In genomic region chr17:80890551-80890930, GRCh38 we compare ENCODE assay signal across 10 cellular contexts.
A peak's percentile ranks its signal among the peaks of the same experiment; 100 is the strongest.
DNase-seq lines count a peak whose midpoint lies in the region; ATAC-seq and TF ChIP-seq lines count a peak whose summit lies in the region.
"Had no signal": no experiment of that assay in that cellular context is flagged by ENCODE, and none has a peak within 500 bp of the region (broad histone marks: within the 10 kb centered on the region; RNA-seq: fewer than 3 reads in every experiment).

No MANE protein-coding gene starts in this region.

- no peak overlapping the region for H2BK120ac ChIP-seq in trophoblast cell (ENCODE audit: insufficient read depth, low read length, poor library complexity)

- H3K36me3 Mint-ChIP-seq in activated T-cell treated with anti-CD3 and anti-CD28 coated beads, Interleukin-2, amount 50 U/mL, for 72 hours (ENCODE audit: insufficient read depth in 2 of 2) = peaks cover 21 to 24% of the 10 kb centered on the region in 2 donors
- peaks cover 38% of the 10 kb centered on the region for H3K36me3 Mint-ChIP-seq in T-cell

- H3K9ac ChIP-seq in stomach smooth muscle (ENCODE audit: low read length in 2 of 2) (peak overlapping the region in 1 of 2 donors; percentile 50), trophoblast cell (ENCODE audit: low read length) (no peak overlapping the region)

- H3K4me2 ChIP-seq in trophoblast cell (ENCODE audit: low read length) = no peak overlapping the region

- H4K8ac ChIP-seq in trophoblast cell (ENCODE audit: low read depth, low read length) = no peak overlapping the region

- no peaks in the 10 kb centered on the region for H3K79me1 ChIP-seq in trophoblast cell (ENCODE audit: low read length)

- peak overlapping the region; percentile 75 for H3K27ac Mint-ChIP-seq in activated T-cell treated with anti-CD3 and anti-CD28 coated beads, Interleukin-2, amount 50 U/mL, for 72 hours
- peak overlapping the region; percentile 93 to 94 for H3K27ac Mint-ChIP-seq in T-cell

- H2AFZ ChIP-seq in trophoblast cell (ENCODE audit: insufficient read depth, low read length, poor library complexity) = no peak overlapping the region

- peak; percentile 7 for TF ChIP-seq CTCF in epithelial cell of proximal tubule (conservative IDR thresholded peaks at IDR 0.05; ENCODE audit: low read depth, low read length)

- peaks cover 72% of the 10 kb centered on the region for H3K4me1 Mint-ChIP-seq in activated T-cell treated with anti-CD3 and anti-CD28 coated beads, Interleukin-2, amount 50 U/mL, for 72 hours (ENCODE audit: low read depth)
- H3K4me1 Mint-ChIP-seq in T-cell = peaks cover 34 to 71% (median 50%) of the 10 kb centered on the region in 3 donors
- H3K4me1 Mint-ChIP-seq: WTC11 had no signal

- WGBS in trophoblast cell (ENCODE audit: extremely low coverage, insufficient coverage, insufficient read length) = no CpG with 5 or more reads among the region's 17 CpGs

- no peak for DNase-seq in activated T-cell treated with anti-CD3 and anti-CD28 coated beads, Interleukin-2, amount 50 U/mL, for 72 hours
- no peak for DNase-seq in activated T-cell treated with anti-CD3 and anti-CD28 coated beads for 4 hours
- no peak for DNase-seq in T-cell
- DNase-seq in epithelial cell of proximal tubule (ENCODE audit: low read depth) = no peak
- DNase-seq in trophoblast cell = no peak
- no peak for DNase-seq in kidney glomerular epithelial cell (lab: John Stamatoyannopoulos, UW)
- no peak for DNase-seq in NCI-H1417 (lab: John Stamatoyannopoulos, UW)
- DNase-seq: NCI-H1417 treated with DMSO at 0.1 percent for 48 hours had no signal

- H3K9me3 Mint-ChIP-seq in activated T-cell treated with anti-CD3 and anti-CD28 coated beads, Interleukin-2, amount 50 U/mL, for 72 hours = no peaks in the 10 kb centered on the region
- no peaks in the 10 kb centered on the region for H3K9me3 Mint-ChIP-seq in T-cell
- H3K9me3 Mint-ChIP-seq: WTC11 had no signal

- H4K91ac ChIP-seq in trophoblast cell (ENCODE audit: low read depth, low read length) = no peak overlapping the region

- H3K14ac ChIP-seq in trophoblast cell (ENCODE audit: low read length) = no peak overlapping the region

- H3K9me3 ChIP-seq in stomach smooth muscle (ENCODE audit: control insufficient read depth in 2 of 2, low read length in 2 of 2) (no peaks in the 10 kb centered on the region), trophoblast cell (ENCODE audit: insufficient read depth, low read depth, low read length) (peaks cover 4% of the 10 kb centered on the region)

- H3K18ac ChIP-seq in trophoblast cell (ENCODE audit: low read length) = no peak overlapping the region

- H3K36me3 ChIP-seq in stomach smooth muscle (ENCODE audit: control insufficient read depth in 2 of 2, insufficient read depth in 2 of 2, low read length in 2 of 2) = peaks cover 8 to 13% of the 10 kb centered on the region in 2 donors
- peaks cover 25 to 29% of the 10 kb centered on the region in 2 experiments for H3K36me3 ChIP-seq in trophoblast cell (ENCODE audit: control insufficient read depth in 1 of 2, insufficient read depth in 2 of 2, low read length in 2 of 2)

- no peak overlapping the region for H3K4me3 ChIP-seq in epithelial cell of proximal tubule (ENCODE audit: low read depth, low read length)
- no peak overlapping the region for H3K4me3 ChIP-seq in stomach smooth muscle (ENCODE audit: low read length in 2 of 2)
- no peak overlapping the region for H3K4me3 ChIP-seq in trophoblast cell (ENCODE audit: low read depth, low read length)

- H3K27ac ChIP-seq in stomach smooth muscle (ENCODE audit: low read length) (peak overlapping the region; percentile 89), trophoblast cell (ENCODE audit: low read depth, low read length) (no peak overlapping the region)

- POLR2A ChIA-PET in T-cell (lab: Charles Lee) = no interaction called here

- H3K4me1 ChIP-seq in stomach smooth muscle (ENCODE audit: control insufficient read depth, insufficient read depth, low read length) (peaks cover 33% of the 10 kb centered on the region), trophoblast cell (ENCODE audit: control insufficient read depth in 1 of 2, insufficient read depth in 2 of 2, low read length in 2 of 2) (peaks cover 11 to 18% of the 10 kb centered on the region in 2 experiments)

- no peak overlapping the region for H4K12ac ChIP-seq in trophoblast cell (ENCODE audit: low read depth, low read length)

- H3K27me3 ChIP-seq in stomach smooth muscle (ENCODE audit: control insufficient read depth in 1 of 2, insufficient read depth in 2 of 2, low read length in 2 of 2) = no peaks in the 10 kb centered on the region
- H3K27me3 ChIP-seq in trophoblast cell (ENCODE audit: insufficient read depth, low read length) = no peaks in the 10 kb centered on the region

- H3K4me3 Mint-ChIP-seq in activated T-cell treated with anti-CD3 and anti-CD28 coated beads, Interleukin-2, amount 50 U/mL, for 72 hours = peak overlapping the region; percentile 75 to 81
- H3K4me3 Mint-ChIP-seq in T-cell = peak overlapping the region; percentile 49 to 76 (median 68)
- H3K4me3 Mint-ChIP-seq: WTC11 had no signal

- no peaks in the 10 kb centered on the region for H3K27me3 Mint-ChIP-seq in activated T-cell treated with anti-CD3 and anti-CD28 coated beads, Interleukin-2, amount 50 U/mL, for 72 hours (ENCODE audit: low read depth)
- H3K27me3 Mint-ChIP-seq in T-cell = no peaks in the 10 kb centered on the region

- H2BK12ac ChIP-seq in trophoblast cell (ENCODE audit: low read length) = no peak overlapping the region

- no peak overlapping the region for H2BK5ac ChIP-seq in trophoblast cell (ENCODE audit: low read depth, low read length, poor library complexity)

- no peak overlapping the region for H3K23ac ChIP-seq in trophoblast cell (ENCODE audit: low read length)

- no peak overlapping the region for H2AK5ac ChIP-seq in trophoblast cell (ENCODE audit: low read length)

- no peaks in the 10 kb centered on the region for H3K79me2 ChIP-seq in trophoblast cell (ENCODE audit: control insufficient read depth, insufficient read depth, low read length, poor library complexity)

- no peak for ATAC-seq in activated T-cell treated with anti-CD3 and anti-CD28 coated beads, Interleukin-2, amount 50 U/mL, for 72 hours (replicated peaks in 1 of 2)
- no peak for ATAC-seq in T-cell (replicated peaks in 1 of 4)
- ATAC-seq: WTC11 had no signal

- CTCF ChIA-PET in T-cell (lab: Charles Lee) = no interaction called here

- no peak overlapping the region for H3K4ac ChIP-seq in trophoblast cell (ENCODE audit: low read depth, low read length)
